ENCODE assay signal across 24 cellular contexts in genomic region chr5:54357371-54358058, GRCh38. TPM values are rescaled to one million over a fixed set of nuclear protein-coding genes. Genes with fewer than 3 reads are reported as not detected.
DNase-seq lines count a peak whose midpoint lies in the region; ATAC-seq and TF ChIP-seq lines count a peak whose summit lies in the region.
"Had no signal": no experiment of that assay in that cellular context is flagged by ENCODE, and none has a peak within 500 bp of the region (broad histone marks: within the 10 kb centered on the region; RNA-seq: fewer than 3 reads in every experiment).

No MANE protein-coding gene starts in this region.

- CTCF ChIA-PET in Calu3 (lab: Charles Lee), result no interaction called here
- CTCF ChIA-PET in T-cell (lab: Charles Lee), result no interaction called here

- H3K27me3 ChIP-seq in left ventricle myocardium inferior (ENCODE audit: low read depth), result no peaks in the 10 kb centered on the region
- H3K27me3 ChIP-seq: BE2C, colonic mucosa, MG63, neutrophil had no signal

- H3K4me1 ChIP-seq in left ventricle myocardium inferior, result peaks cover 41% of the 10 kb centered on the region
- H3K4me1 ChIP-seq: BE2C, colonic mucosa had no signal

- BruUV-seq in Calu3 (replicated peaks; lab: Mats Ljungman, UMichigan), result no TSS peak

- H3K9me3 ChIP-seq in left ventricle myocardium inferior (replicated peaks), result peaks cover 31% of the 10 kb centered on the region
- H3K9me3 ChIP-seq: BE2C, colonic mucosa, neutrophil had no signal

- intact Hi-C loops in left ventricle myocardium inferior (cut with micrococcal nuclease) (no loop called here), Calu3 (cut with micrococcal nuclease; ENCODE audit: unreplicated experiment) (no loop called here)

- H3K36me3 ChIP-seq in left ventricle myocardium inferior, result no peaks in the 10 kb centered on the region
- H3K36me3 ChIP-seq: BE2C, colonic mucosa, MG63, neutrophil, WERI-Rb-1 had no signal

- H3K27ac ChIP-seq in left ventricle myocardium inferior (replicated peaks), result peak overlapping the region; percentile 59
- H3K27ac ChIP-seq: colonic mucosa, neutrophil, WERI-Rb-1 had no signal

- H3K27me3 Mint-ChIP-seq in Calu3 (ENCODE audit: unreplicated experiment) (peaks cover 15% of the 10 kb centered on the region), T-cell (peaks cover 24 to 46% of the 10 kb centered on the region in 2 donors)

- POLR2A ChIA-PET in T-cell (lab: Charles Lee), result no interaction called here

- DNase-seq in DMS153 treated with DMSO at 0.1 percent for 48 hours (lab: John Stamatoyannopoulos, UW; ENCODE audit: unreplicated experiment) (peak; percentile 34), NCI-H1694 (lab: John Stamatoyannopoulos, UW) (peak; percentile 41), RPMI7951 (ENCODE audit: low read depth) (peak; percentile 14), left ventricle myocardium inferior (no peak), Calu3 (no peak), T-cell (no peak), NCI-H1417 treated with DMSO at 0.1 percent for 48 hours (lab: John Stamatoyannopoulos, UW) (no peak)
- DNase-seq: activated CD8-positive, alpha-beta T cell treated with anti-CD3 and anti-CD28 coated beads for 36 hours; activated naive CD4-positive, alpha-beta T cell treated with anti-CD3 and anti-CD28 coated beads, Interleukin-2, amount 50 U/mL, for 16 hours; activated T-cell treated with anti-CD3 and anti-CD28 coated beads, Interleukin-2, amount 50 U/mL, for 48 hours; BE2C; colonic mucosa; DMS79; MG63; NK-92 treated with Interleukin-12 subunit alpha and Interleukin-12 subunit beta, amount 100 ng/mL, for 24 hours; retina; RPMI8226; WERI-Rb-1 had no signal

- H3K4me3 ChIP-seq in left ventricle myocardium inferior, result no peak overlapping the region
- H3K4me3 ChIP-seq: colonic mucosa, MG63 had no signal

- ATAC-seq in GM18498 (IDR thresholded peaks at IDR 0.05; ENCODE audit: unreplicated experiment) (no peak), T-cell (replicated peaks in 1 of 4) (no peak)
- ATAC-seq: activated CD8-positive, alpha-beta T cell treated with anti-CD3 and anti-CD28 coated beads for 36 hours; HepG2; left lobe of liver; stimulated activated memory B cell treated with anti-CD40 and anti-IgM and Interleukin-4, amounts not matched to agents 10 μg/mL and 1 μg/mL and 100 μg/mL, for 72 hours had no signal

- H3K4me3 Mint-ChIP-seq in Calu3 (ENCODE audit: low read depth, unreplicated experiment) (no peak overlapping the region), T-cell (no peak overlapping the region)
- H3K4me3 Mint-ChIP-seq: activated CD8-positive, alpha-beta T cell treated with anti-CD3 and anti-CD28 coated beads for 36 hours; stimulated activated memory B cell treated with anti-CD40 and anti-IgM and Interleukin-4, amounts not matched to agents 10 μg/mL and 1 μg/mL and 100 μg/mL, for 72 hours had no signal

- H3K36me3 Mint-ChIP-seq in Calu3 (ENCODE audit: insufficient read depth, unreplicated experiment) (no peaks in the 10 kb centered on the region), T-cell (peaks cover 2% of the 10 kb centered on the region)
- H3K36me3 Mint-ChIP-seq: brain; stimulated activated memory B cell treated with anti-CD40 and anti-IgM and Interleukin-4, amounts not matched to agents 10 μg/mL and 1 μg/mL and 100 μg/mL, for 72 hours had no signal

- H3K9me3 Mint-ChIP-seq in Calu3 (ENCODE audit: low read depth, unreplicated experiment), result peaks cover 12% of the 10 kb centered on the region
- peaks cover 15 to 24% (median 19%) of the 10 kb centered on the region in 3 donors for H3K9me3 Mint-ChIP-seq in T-cell

- H3K4me1 Mint-ChIP-seq in Calu3 (ENCODE audit: low read depth, unreplicated experiment), result peaks cover 9% of the 10 kb centered on the region
- no peaks in the 10 kb centered on the region for H3K4me1 Mint-ChIP-seq in T-cell
- H3K4me1 Mint-ChIP-seq: stimulated activated memory B cell treated with anti-CD40 and anti-IgM and Interleukin-4, amounts not matched to agents 10 μg/mL and 1 μg/mL and 100 μg/mL, for 72 hours had no signal

- TF ChIP-seq CTCF in left ventricle myocardium inferior (IDR thresholded peaks at IDR 0.05; ENCODE audit: borderline replicate concordance) (no peak), Calu3 (IDR thresholded peaks at IDR 0.05; ENCODE audit: unreplicated experiment) (no peak)

- no peak overlapping the region for H3K27ac Mint-ChIP-seq in Calu3 (ENCODE audit: unreplicated experiment)
- H3K27ac Mint-ChIP-seq in T-cell, result no peak overlapping the region
- H3K27ac Mint-ChIP-seq: activated CD8-positive, alpha-beta T cell treated with anti-CD3 and anti-CD28 coated beads for 36 hours; stimulated activated memory B cell treated with anti-CD40 and anti-IgM and Interleukin-4, amounts not matched to agents 10 μg/mL and 1 μg/mL and 100 μg/mL, for 72 hours had no signal

RNA-seq across cellular contexts. Expression of gene ARL15, which starts 47.1 kb away (rescaled TPM):
- total RNA-seq in RPMI7951 (2014; rRNA removed; shearing (Covaris generic)), result 9.7 and 11.3 TPM in 2 replicates
- 18.2 TPM for total RNA-seq in left ventricle myocardium inferior
- 11.8 and 15.1 TPM in 2 replicates for total RNA-seq in Calu3 (2022)
- total RNA-seq in T-cell, result 10 to 100 TPM; 10.7 to 21.6 (median 11.7) TPM

Comparison
In these comparisons a context has a peak if more than half of its experiments do, and no peak if none do; other contexts are left out.
1. DNase-seq: peak in DMS153 treated with DMSO at 0.1 percent for 48 hours (single experiment), NCI-H1694 (single experiment) and RPMI7951 (single experiment); none in left ventricle myocardium inferior (single experiment), Calu3 (single experiment), T-cell (0 of 34) and NCI-H1417 treated with DMSO at 0.1 percent for 48 hours (single experiment).